ENCODE assay signal across 1 cellular context in the genomic region with DNA sequence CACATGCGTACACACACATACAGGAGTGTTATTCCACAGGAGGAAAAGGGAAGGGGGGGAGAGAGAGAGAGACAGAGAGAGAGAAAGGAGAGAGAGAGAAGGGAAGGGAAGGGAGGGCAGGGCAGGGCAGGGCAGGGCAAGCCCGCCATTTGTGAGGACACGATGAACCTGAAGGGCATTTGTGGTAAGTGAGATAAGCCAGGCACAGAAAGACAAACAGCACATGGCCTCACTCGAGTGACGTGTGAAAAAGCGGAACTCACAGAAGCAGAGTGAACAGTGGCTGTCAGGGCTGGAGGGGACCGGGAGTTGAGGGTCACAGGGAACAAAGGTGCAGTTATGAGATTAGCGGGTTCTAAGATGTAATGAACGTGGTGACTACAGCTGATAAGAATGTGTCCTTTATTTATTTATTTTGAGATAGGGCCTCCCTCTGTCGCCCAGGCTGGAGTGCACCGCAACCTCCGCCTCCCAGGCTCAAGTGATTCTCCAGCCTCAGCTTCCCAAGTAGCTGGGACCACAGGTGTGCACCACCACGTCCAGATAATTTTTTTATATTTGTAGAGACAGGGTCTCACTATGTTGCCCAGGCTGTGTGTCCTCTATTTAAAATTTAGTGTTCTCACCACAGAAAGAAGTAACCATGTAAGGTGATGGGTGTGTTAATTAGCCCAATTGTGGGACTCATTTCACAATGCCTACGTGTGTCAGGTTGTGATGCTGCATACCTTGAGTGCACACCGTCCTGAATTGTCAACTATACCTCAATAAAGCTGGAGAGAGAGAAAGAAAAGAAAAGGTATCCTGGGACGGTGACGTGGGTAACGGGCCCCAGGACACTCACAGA.
TF ChIP-seq lines count a peak whose summit lies in the region.

No MANE protein-coding gene starts in this region.

TF ChIP-seq in K562, 482 proteins besides CTCF, POLR2A, EP300 and RAD21 (continued from another document and continues in another):
- TF ChIP-seq, protein P1, sequence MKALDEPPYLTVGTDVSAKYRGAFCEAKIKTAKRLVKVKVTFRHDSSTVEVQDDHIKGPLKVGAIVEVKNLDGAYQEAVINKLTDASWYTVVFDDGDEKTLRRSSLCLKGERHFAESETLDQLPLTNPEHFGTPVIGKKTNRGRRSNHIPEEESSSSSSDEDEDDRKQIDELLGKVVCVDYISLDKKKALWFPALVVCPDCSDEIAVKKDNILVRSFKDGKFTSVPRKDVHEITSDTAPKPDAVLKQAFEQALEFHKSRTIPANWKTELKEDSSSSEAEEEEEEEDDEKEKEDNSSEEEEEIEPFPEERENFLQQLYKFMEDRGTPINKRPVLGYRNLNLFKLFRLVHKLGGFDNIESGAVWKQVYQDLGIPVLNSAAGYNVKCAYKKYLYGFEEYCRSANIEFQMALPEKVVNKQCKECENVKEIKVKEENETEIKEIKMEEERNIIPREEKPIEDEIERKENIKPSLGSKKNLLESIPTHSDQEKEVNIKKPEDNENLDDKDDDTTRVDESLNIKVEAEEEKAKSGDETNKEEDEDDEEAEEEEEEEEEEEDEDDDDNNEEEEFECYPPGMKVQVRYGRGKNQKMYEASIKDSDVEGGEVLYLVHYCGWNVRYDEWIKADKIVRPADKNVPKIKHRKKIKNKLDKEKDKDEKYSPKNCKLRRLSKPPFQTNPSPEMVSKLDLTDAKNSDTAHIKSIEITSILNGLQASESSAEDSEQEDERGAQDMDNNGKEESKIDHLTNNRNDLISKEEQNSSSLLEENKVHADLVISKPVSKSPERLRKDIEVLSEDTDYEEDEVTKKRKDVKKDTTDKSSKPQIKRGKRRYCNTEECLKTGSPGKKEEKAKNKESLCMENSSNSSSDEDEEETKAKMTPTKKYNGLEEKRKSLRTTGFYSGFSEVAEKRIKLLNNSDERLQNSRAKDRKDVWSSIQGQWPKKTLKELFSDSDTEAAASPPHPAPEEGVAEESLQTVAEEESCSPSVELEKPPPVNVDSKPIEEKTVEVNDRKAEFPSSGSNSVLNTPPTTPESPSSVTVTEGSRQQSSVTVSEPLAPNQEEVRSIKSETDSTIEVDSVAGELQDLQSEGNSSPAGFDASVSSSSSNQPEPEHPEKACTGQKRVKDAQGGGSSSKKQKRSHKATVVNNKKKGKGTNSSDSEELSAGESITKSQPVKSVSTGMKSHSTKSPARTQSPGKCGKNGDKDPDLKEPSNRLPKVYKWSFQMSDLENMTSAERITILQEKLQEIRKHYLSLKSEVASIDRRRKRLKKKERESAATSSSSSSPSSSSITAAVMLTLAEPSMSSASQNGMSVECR (CRISPR knock-in tag; IDR thresholded peaks at IDR 0.05), result no peak
- no peak for TF ChIP-seq NFIX (CRISPR knock-in tag; IDR thresholded peaks at IDR 0.05; ENCODE audit: low read depth)
- peak; percentile 96 for TF ChIP-seq CBFA2T2 (conservative IDR thresholded peaks at IDR 0.05)
- no peak for TF ChIP-seq ZNF212 (CRISPR knock-in tag; IDR thresholded peaks at IDR 0.05)
- no peak for TF ChIP-seq ZNF707 (CRISPR knock-in tag; conservative IDR thresholded peaks at IDR 0.05)
- no peak for TF ChIP-seq SUPT5H (IDR thresholded peaks at IDR 0.05)
- peak; percentile 25; the same call in 1 of the 2 replicates for TF ChIP-seq DMBX1 (CRISPR knock-in tag; IDR thresholded peaks at IDR 0.05; ENCODE audit: borderline replicate concordance)
- TF ChIP-seq BRD9 (IDR thresholded peaks at IDR 0.05; ENCODE audit: low read depth, partially characterized antibody), result peak; percentile 37
- TF ChIP-seq TAL1 (IDR thresholded peaks at IDR 0.05), result peak; percentile 98
- no peak for TF ChIP-seq RUNX1 (IDR thresholded peaks at IDR 0.05; ENCODE audit: low read depth)
- TF ChIP-seq, protein P2, sequence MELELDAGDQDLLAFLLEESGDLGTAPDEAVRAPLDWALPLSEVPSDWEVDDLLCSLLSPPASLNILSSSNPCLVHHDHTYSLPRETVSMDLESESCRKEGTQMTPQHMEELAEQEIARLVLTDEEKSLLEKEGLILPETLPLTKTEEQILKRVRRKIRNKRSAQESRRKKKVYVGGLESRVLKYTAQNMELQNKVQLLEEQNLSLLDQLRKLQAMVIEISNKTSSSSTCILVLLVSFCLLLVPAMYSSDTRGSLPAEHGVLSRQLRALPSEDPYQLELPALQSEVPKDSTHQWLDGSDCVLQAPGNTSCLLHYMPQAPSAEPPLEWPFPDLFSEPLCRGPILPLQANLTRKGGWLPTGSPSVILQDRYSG (tag; conservative IDR thresholded peaks at IDR 0.05; ENCODE audit: low read depth), result 0 out of 2 replicates have a peak, but pooled peaks have one; percentile 27
- no peak for TF ChIP-seq U2AF2 (optimal IDR thresholded peaks at IDR 0.05; ENCODE audit: low read depth, low read length)
- 0 out of 2 replicates have a peak, but pooled peaks have one; percentile 19 for TF ChIP-seq ZNF134 (CRISPR knock-in tag; conservative IDR thresholded peaks at IDR 0.05)
- TF ChIP-seq ARHGAP35 (IDR thresholded peaks at IDR 0.05; ENCODE audit: partially characterized antibody), result no peak
- TF ChIP-seq FOXK2 (conservative IDR thresholded peaks at IDR 0.05 in 1 of 2, IDR thresholded peaks at IDR 0.05 in 1 of 2; ENCODE audit: low read depth in 2 of 2), result peak; percentile 28 to 67; a peak in 1 of 4 replicates
- no peak for TF ChIP-seq RBM15 (IDR thresholded peaks at IDR 0.05; ENCODE audit: insufficient read depth, low read length)
- TF ChIP-seq ZBTB1 (CRISPR knock-in tag; IDR thresholded peaks at IDR 0.05; ENCODE audit: borderline replicate concordance, low read depth), result no peak
- TF ChIP-seq, protein P3, sequence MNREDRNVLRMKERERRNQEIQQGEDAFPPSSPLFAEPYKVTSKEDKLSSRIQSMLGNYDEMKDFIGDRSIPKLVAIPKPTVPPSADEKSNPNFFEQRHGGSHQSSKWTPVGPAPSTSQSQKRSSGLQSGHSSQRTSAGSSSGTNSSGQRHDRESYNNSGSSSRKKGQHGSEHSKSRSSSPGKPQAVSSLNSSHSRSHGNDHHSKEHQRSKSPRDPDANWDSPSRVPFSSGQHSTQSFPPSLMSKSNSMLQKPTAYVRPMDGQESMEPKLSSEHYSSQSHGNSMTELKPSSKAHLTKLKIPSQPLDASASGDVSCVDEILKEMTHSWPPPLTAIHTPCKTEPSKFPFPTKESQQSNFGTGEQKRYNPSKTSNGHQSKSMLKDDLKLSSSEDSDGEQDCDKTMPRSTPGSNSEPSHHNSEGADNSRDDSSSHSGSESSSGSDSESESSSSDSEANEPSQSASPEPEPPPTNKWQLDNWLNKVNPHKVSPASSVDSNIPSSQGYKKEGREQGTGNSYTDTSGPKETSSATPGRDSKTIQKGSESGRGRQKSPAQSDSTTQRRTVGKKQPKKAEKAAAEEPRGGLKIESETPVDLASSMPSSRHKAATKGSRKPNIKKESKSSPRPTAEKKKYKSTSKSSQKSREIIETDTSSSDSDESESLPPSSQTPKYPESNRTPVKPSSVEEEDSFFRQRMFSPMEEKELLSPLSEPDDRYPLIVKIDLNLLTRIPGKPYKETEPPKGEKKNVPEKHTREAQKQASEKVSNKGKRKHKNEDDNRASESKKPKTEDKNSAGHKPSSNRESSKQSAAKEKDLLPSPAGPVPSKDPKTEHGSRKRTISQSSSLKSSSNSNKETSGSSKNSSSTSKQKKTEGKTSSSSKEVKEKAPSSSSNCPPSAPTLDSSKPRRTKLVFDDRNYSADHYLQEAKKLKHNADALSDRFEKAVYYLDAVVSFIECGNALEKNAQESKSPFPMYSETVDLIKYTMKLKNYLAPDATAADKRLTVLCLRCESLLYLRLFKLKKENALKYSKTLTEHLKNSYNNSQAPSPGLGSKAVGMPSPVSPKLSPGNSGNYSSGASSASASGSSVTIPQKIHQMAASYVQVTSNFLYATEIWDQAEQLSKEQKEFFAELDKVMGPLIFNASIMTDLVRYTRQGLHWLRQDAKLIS (CRISPR knock-in tag; IDR thresholded peaks at IDR 0.05), result no peak
- TF ChIP-seq, protein P4, sequence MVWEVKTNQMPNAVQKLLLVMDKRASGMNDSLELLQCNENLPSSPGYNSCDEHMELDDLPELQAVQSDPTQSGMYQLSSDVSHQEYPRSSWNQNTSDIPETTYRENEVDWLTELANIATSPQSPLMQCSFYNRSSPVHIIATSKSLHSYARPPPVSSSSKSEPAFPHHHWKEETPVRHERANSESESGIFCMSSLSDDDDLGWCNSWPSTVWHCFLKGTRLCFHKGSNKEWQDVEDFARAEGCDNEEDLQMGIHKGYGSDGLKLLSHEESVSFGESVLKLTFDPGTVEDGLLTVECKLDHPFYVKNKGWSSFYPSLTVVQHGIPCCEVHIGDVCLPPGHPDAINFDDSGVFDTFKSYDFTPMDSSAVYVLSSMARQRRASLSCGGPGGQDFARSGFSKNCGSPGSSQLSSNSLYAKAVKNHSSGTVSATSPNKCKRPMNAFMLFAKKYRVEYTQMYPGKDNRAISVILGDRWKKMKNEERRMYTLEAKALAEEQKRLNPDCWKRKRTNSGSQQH (CRISPR knock-in tag; IDR thresholded peaks at IDR 0.05), result no peak
- no peak; the same call in 1 of the 2 replicates for TF ChIP-seq GABPB1 (CRISPR knock-in tag; IDR thresholded peaks at IDR 0.05)
- TF ChIP-seq NFATC3 (IDR thresholded peaks at IDR 0.05), result no peak
- no peak for TF ChIP-seq MECOM (CRISPR knock-in tag; IDR thresholded peaks at IDR 0.05)
- TF ChIP-seq ZNF347 (CRISPR knock-in tag; IDR thresholded peaks at IDR 0.05; ENCODE audit: low read depth), result no peak
- TF ChIP-seq, protein P5, sequence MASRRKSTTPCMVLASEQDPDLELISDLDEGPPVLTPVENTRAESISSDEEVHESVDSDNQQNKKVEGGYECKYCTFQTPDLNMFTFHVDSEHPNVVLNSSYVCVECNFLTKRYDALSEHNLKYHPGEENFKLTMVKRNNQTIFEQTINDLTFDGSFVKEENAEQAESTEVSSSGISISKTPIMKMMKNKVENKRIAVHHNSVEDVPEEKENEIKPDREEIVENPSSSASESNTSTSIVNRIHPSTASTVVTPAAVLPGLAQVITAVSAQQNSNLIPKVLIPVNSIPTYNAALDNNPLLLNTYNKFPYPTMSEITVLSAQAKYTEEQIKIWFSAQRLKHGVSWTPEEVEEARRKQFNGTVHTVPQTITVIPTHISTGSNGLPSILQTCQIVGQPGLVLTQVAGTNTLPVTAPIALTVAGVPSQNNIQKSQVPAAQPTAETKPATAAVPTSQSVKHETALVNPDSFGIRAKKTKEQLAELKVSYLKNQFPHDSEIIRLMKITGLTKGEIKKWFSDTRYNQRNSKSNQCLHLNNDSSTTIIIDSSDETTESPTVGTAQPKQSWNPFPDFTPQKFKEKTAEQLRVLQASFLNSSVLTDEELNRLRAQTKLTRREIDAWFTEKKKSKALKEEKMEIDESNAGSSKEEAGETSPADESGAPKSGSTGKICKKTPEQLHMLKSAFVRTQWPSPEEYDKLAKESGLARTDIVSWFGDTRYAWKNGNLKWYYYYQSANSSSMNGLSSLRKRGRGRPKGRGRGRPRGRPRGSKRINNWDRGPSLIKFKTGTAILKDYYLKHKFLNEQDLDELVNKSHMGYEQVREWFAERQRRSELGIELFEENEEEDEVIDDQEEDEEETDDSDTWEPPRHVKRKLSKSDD (conservative IDR thresholded peaks at IDR 0.05; ENCODE audit: low read length), result no peak
- TF ChIP-seq ETV1 (tag; conservative IDR thresholded peaks at IDR 0.05; ENCODE audit: low read depth), result peak; percentile 69
- TF ChIP-seq, protein P6, sequence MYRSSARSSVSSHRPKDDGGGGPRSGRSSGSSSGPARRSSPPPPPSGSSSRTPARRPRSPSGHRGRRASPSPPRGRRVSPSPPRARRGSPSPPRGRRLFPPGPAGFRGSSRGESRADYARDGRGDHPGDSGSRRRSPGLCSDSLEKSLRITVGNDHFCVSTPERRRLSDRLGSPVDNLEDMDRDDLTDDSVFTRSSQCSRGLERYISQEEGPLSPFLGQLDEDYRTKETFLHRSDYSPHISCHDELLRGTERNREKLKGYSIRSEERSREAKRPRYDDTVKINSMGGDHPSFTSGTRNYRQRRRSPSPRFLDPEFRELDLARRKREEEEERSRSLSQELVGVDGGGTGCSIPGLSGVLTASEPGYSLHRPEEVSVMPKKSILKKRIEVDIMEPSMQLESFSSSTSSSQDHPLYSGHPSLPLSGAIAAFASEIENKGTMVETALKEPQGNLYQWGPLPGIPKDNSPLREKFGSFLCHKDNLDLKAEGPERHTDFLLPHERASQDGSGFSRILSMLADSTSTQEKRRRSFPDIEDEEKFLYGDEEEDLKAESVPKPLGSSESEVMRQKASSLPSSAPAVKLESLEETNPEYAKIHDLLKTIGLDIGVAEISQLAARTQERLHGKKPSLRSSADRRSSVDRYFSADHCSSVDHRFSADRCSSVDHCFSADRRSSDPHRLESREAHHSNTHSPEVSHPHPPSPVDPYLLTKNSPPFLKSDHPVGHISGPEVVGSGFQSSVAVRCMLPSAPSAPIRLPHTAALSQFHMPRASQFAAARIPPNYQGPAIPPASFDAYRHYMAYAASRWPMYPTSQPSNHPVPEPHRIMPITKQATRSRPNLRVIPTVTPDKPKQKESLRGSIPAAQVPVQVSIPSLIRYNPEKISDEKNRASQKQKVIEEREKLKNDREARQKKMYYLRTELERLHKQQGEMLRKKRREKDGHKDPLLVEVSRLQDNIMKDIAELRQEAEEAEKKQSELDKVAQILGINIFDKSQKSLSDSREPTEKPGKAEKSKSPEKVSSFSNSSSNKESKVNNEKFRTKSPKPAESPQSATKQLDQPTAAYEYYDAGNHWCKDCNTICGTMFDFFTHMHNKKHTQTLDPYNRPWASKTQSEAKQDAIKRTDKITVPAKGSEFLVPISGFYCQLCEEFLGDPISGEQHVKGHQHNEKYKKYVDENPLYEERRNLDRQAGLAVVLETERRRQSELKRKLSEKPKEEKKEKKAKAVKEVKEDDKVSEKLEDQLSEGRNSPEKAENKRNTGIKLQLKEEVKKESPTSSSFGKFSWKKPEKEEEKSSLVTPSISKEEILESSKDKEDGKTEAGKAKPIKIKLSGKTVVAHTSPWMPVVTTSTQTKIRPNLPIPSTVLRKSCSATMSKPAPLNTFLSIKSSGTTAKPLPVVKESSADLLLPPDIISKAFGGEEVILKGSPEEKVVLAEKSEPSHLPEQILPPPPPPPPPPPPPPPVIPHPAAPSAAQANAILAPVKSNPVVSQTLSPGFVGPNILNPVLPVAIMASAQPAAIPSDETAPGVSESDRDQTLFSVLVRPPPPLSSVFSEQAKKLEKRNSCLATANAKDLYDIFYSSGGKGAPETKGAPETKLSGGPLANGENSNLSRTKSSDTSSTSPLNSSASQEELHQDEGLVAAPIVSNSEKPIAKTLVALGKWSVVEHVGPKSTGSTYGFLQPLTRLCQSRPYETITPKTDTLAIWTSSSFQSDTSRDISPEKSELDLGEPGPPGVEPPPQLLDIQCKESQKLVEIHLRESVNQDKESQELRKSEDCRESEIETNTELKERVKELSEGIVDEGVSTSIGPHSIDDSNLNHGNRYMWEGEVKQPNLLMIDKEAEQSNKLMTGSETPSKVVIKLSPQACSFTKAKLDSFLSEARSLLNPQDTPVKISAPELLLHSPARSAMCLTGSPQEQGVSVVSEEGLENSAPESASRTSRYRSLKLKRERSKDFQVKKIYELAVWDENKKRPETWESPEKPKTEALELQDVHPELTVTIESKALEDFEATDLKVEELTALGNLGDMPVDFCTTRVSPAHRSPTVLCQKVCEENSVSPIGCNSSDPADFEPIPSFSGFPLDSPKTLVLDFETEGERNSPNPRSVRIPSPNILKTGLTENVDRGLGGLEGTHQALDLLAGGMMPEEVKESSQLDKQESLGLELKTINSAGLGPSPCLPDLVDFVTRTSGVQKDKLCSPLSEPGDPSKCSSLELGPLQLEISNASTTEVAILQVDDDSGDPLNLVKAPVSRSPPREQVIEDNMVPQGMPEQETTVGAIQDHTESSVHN (IDR thresholded peaks at IDR 0.05; ENCODE audit: borderline replicate concordance in 1 of 2, low read depth in 1 of 2), result peak in 1 of 2 experiments; percentile 87; a peak in 2 of 4 replicates
- TF ChIP-seq, protein P7, sequence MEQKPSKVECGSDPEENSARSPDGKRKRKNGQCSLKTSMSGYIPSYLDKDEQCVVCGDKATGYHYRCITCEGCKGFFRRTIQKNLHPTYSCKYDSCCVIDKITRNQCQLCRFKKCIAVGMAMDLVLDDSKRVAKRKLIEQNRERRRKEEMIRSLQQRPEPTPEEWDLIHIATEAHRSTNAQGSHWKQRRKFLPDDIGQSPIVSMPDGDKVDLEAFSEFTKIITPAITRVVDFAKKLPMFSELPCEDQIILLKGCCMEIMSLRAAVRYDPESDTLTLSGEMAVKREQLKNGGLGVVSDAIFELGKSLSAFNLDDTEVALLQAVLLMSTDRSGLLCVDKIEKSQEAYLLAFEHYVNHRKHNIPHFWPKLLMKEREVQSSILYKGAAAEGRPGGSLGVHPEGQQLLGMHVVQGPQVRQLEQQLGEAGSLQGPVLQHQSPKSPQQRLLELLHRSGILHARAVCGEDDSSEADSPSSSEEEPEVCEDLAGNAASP (IDR thresholded peaks at IDR 0.05), result no peak
